Comparison of ENCODE assay signal across 20 cellular contexts in the genomic region with DNA sequence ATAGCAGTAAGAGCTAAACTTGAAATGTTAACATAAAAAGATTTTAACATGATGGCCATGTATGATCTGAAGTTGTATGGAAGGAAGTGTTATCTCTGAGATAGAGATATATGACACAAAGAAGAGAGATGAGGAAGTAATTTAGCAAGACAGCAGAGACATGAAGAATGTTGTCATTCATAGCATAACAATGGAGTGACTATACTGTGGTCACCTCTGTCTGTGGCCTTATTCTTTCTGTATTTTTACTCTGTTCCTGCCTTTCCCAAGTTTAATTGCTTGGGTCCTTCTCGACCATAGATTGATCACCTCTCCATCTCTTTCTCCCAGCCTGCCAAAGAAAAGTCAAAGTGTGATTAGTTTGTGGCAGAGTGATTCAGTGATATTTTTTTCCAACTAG.
"Had no signal": no experiment of that assay in that cellular context is flagged by ENCODE, and none has a peak within 500 bp of the region (broad histone marks: within the 10 kb centered on the region; RNA-seq: fewer than 3 reads in every experiment).

No MANE protein-coding gene starts in this region.

- H3K36me3 Mint-ChIP-seq: activated naive CD8-positive, alpha-beta T cell had no signal

- H3K27me3 Mint-ChIP-seq: activated naive CD8-positive, alpha-beta T cell; central memory CD8-positive, alpha-beta T cell had no signal

- H3K27ac Mint-ChIP-seq: activated naive CD8-positive, alpha-beta T cell; activated T-helper 1 cell treated with anti-CD3 and anti-CD28 coated beads, Interleukin-12 subunit alpha, Interleukin-12 subunit beta, Interleukin-2, Interleukin-4 antibody, amounts not matched to agents 30 ng/mL and 10 ng/mL and 1 ng/mL, durations not matched to agents 14 hours and 24 hours and 36 hours; endodermal cell; nephron had no signal

- H3K4me1 Mint-ChIP-seq: central memory CD8-positive, alpha-beta T cell; nephron had no signal

- H3K27ac ChIP-seq: body of pancreas, colonic mucosa, heart left ventricle, sigmoid colon, SJCRH30, thyroid gland, WERI-Rb-1 had no signal

- H3K4me1 ChIP-seq: body of pancreas, colonic mucosa, heart left ventricle, sigmoid colon, SJCRH30, thyroid gland had no signal

- H3K4me3 ChIP-seq: body of pancreas, colonic mucosa, heart left ventricle, sigmoid colon, SJCRH30, thyroid gland had no signal

- H3K27me3 ChIP-seq: body of pancreas, colonic mucosa, heart left ventricle, sigmoid colon, SJCRH30, thyroid gland had no signal

- H3K36me3 ChIP-seq: colonic mucosa, heart left ventricle, sigmoid colon, SJCRH30, thyroid gland, WERI-Rb-1 had no signal

- H3K9me3 Mint-ChIP-seq: activated T-helper 1 cell treated with anti-CD3 and anti-CD28 coated beads, Interleukin-12 subunit alpha, Interleukin-12 subunit beta, Interleukin-2, Interleukin-4 antibody, amounts not matched to agents 30 ng/mL and 10 ng/mL and 1 ng/mL, durations not matched to agents 14 hours and 24 hours and 36 hours; nephron had no signal

- H3K9me3 ChIP-seq: body of pancreas, colonic mucosa, sigmoid colon, SJCRH30, thyroid gland had no signal

- H3K4me3 Mint-ChIP-seq: activated naive CD8-positive, alpha-beta T cell; activated T-helper 1 cell treated with anti-CD3 and anti-CD28 coated beads, Interleukin-12 subunit alpha, Interleukin-12 subunit beta, Interleukin-2, Interleukin-4 antibody, amounts not matched to agents 30 ng/mL and 10 ng/mL and 1 ng/mL, durations not matched to agents 14 hours and 24 hours and 36 hours; central memory CD8-positive, alpha-beta T cell; endodermal cell; nephron had no signal

- DNase-seq: activated CD4-positive, alpha-beta T cell treated with anti-CD3 and anti-CD28 coated beads for 1 hour; body of pancreas; colonic mucosa; endodermal cell; foreskin melanocyte; heart left ventricle; nucleus accumbens; posterior cingulate gyrus; sigmoid colon; SJCRH30; stimulated activated CD4-positive, alpha-beta T cell treated with anti-CD3 and anti-CD28 coated beads, Interleukin-1b, Interleukin-23, amount 100 ng/mL, for 48 hours; stimulated activated CD8-positive, alpha-beta memory T cell treated with anti-CD3 and anti-CD28 coated beads, Interleukin-4, amount 100 ng/mL, for 48 hours; stimulated activated naive CD4-positive, alpha-beta T cell; T1000; thyroid gland; WERI-Rb-1 had no signal
